In the genomic region with DNA sequence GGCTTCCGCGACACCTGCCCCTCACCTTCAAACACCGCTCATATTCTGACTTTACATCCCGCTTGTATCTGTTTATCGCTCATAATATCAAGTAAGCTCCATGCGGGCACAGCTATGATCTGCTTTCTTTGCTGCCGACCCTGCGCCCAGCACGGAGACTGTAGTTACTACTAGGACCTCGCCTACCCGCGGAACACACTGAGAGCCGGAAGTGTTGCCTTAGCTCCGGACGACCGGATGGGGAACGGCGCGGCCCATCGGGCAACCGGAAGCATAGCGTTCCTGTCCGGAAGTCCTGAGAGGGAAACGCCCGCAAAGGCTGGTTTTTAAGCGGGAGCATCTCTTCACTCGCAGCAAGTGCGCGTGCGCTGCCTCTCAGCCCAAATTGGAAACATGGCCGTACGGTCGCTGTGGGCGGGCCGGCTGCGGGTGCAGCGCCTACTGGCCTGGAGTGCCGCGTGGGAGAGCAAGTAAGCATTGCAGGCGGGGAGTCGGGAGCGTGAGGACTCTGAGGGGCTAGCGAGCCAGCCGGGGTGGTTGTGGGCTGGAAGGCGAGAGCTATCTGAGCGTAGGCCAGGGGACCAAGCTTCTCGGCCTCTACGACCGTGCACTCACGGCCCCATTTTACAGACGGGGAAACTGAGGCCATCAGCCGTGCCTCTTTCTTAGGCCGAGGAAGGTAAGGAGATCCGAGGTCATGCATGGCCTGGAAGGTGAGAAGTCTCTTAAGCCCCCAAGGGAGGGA, we compare ENCODE assay signal across 8 cellular contexts. TPM values are rescaled to one million over a fixed set of nuclear protein-coding genes. Genes with fewer than 3 reads are reported as not detected.
DNase-seq lines count a peak whose midpoint lies in the region; ATAC-seq and TF ChIP-seq lines count a peak whose summit lies in the region.

A gene with protein sequence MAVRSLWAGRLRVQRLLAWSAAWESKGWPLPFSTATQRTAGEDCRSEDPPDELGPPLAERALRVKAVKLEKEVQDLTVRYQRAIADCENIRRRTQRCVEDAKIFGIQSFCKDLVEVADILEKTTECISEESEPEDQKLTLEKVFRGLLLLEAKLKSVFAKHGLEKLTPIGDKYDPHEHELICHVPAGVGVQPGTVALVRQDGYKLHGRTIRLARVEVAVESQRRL (plus strand): TSS at position 353 of the 745 bp plus-strand sequence. CDS start 41 bp downstream, at position 394.

- no peaks in the 10 kb centered on the region for H3K27me3 Mint-ChIP-seq in activated CD8-positive, alpha-beta memory T cell treated with anti-CD3 and anti-CD28 coated beads, Interleukin-2, amount 10 ng/mL, durations not matched to agents 7 days and 5 days
- H3K27me3 Mint-ChIP-seq in endodermal cell (ENCODE audit: insufficient read depth): peaks cover 18% of the 10 kb centered on the region

- H3K4me1 ChIP-seq in NT2/D1 (ENCODE audit: insufficient read depth, insufficient read length) (no peaks in the 10 kb centered on the region), endodermal cell (ENCODE audit: control insufficient read depth, insufficient read depth, low read length) (no peaks in the 10 kb centered on the region), mesodermal cell (ENCODE audit: control insufficient read depth, insufficient read depth, low read length, poor library complexity, severe bottlenecking) (peaks cover 4% of the 10 kb centered on the region)

- H3K27me3 ChIP-seq in NT2/D1 (ENCODE audit: insufficient read depth, insufficient read length) (no peaks in the 10 kb centered on the region), endodermal cell (ENCODE audit: control insufficient read depth, insufficient read depth, low read length, poor library complexity, severe bottlenecking) (peaks cover 13% of the 10 kb centered on the region)

- CTCF ChIA-PET in activated CD8-positive, alpha-beta memory T cell treated with anti-CD3 and anti-CD28 coated beads, Interleukin-2, amount 10 ng/mL, durations not matched to agents 7 days and 5 days (lab: Charles Lee): interaction anchor here (1.0 to 10.0 kb wide), 8 partner anchors 9 to 206 kb away, joined by 3 to 107 read pairs (median 4); partner anchors contain the start of gene PCYOX1L

- peak; percentile 97 for DNase-seq in COLO829 (ENCODE audit: low spot score)
- peak; percentile 95 for DNase-seq in HT1080 (ENCODE audit: low read depth)
- DNase-seq in NT2/D1 (ENCODE audit: low read depth, low spot score): peak; percentile 91
- peak; percentile 96 for DNase-seq in activated CD8-positive, alpha-beta memory T cell treated with anti-CD3 and anti-CD28 coated beads, Interleukin-2, amount 10 ng/mL, durations not matched to agents 7 days and 5 days
- peak; percentile 98 for DNase-seq in endodermal cell
- DNase-seq in stimulated activated CD8-positive, alpha-beta memory T cell treated with anti-CD3 and anti-CD28 coated beads, Interleukin-15, amount 100 ng/mL, for 4 hours (ENCODE audit: low read depth in 2 of 2): peak; percentile 82 to 83

- 0 to 1% methylated on average over 37 to 54 of the region's 54 CpGs for WGBS in endodermal cell (ENCODE audit: insufficient coverage in 1 of 2, insufficient read length in 1 of 2), 2 experiments
- 0% methylated on average over 48 to 50 of the region's 54 CpGs for WGBS in mesodermal cell (ENCODE audit: insufficient coverage in 2 of 2), 2 experiments

- peaks cover 39% of the 10 kb centered on the region for H3K36me3 Mint-ChIP-seq in activated CD8-positive, alpha-beta memory T cell treated with anti-CD3 and anti-CD28 coated beads, Interleukin-2, amount 10 ng/mL, durations not matched to agents 7 days and 5 days
- H3K36me3 Mint-ChIP-seq in endodermal cell (ENCODE audit: low read depth): peaks cover 29% of the 10 kb centered on the region

- H3K9me3 ChIP-seq in NT2/D1 (ENCODE audit: insufficient read depth, low read length) (no peaks in the 10 kb centered on the region), endodermal cell (ENCODE audit: control insufficient read depth, low read length) (no peaks in the 10 kb centered on the region), mesodermal cell (ENCODE audit: control insufficient read depth, low read length) (no peaks in the 10 kb centered on the region)

- TF ChIP-seq CTCF in endodermal cell (conservative IDR thresholded peaks at IDR 0.05): no peak

- H3K36me3 ChIP-seq in NT2/D1 (ENCODE audit: insufficient read depth, insufficient read length, low read length) (peaks cover 35% of the 10 kb centered on the region), endodermal cell (ENCODE audit: control insufficient read depth, insufficient read depth, low read length) (peaks cover 32% of the 10 kb centered on the region), mesodermal cell (ENCODE audit: control insufficient read depth, insufficient read depth, low read length) (peaks cover 35% of the 10 kb centered on the region)

- H3K9ac ChIP-seq in NT2/D1 (ENCODE audit: insufficient read length, low read depth) (peak within 1 kb of the TSS; percentile 93), endodermal cell (ENCODE audit: extremely low read depth, low read length, poor library complexity, severe bottlenecking) (peak within 1 kb of the TSS; percentile 71)

- peak within 1 kb of the TSS; percentile 84 for H3K4me3 Mint-ChIP-seq in activated CD8-positive, alpha-beta memory T cell treated with anti-CD3 and anti-CD28 coated beads, Interleukin-2, amount 10 ng/mL, durations not matched to agents 7 days and 5 days
- H3K4me3 Mint-ChIP-seq in endodermal cell: peak within 1 kb of the TSS; percentile 76

- peak within 1 kb of the TSS; percentile 31 for H3K27ac ChIP-seq in endodermal cell (ENCODE audit: low read depth, low read length)
- H3K27ac ChIP-seq in mesodermal cell (ENCODE audit: low read depth, low read length, severe bottlenecking): peak within 1 kb of the TSS; percentile 71

- H3K9me3 Mint-ChIP-seq in activated CD8-positive, alpha-beta memory T cell treated with anti-CD3 and anti-CD28 coated beads, Interleukin-2, amount 10 ng/mL, durations not matched to agents 7 days and 5 days (ENCODE audit: low read depth): no peaks in the 10 kb centered on the region
- no peaks in the 10 kb centered on the region for H3K9me3 Mint-ChIP-seq in endodermal cell

- ATAC-seq in GM21360 (IDR thresholded peaks at IDR 0.05; ENCODE audit: unreplicated experiment): peak; percentile 97
- ATAC-seq in activated CD8-positive, alpha-beta memory T cell treated with anti-CD3 and anti-CD28 coated beads, Interleukin-2, amount 10 ng/mL, durations not matched to agents 7 days and 5 days: peak; percentile 86

- H3K4me3 ChIP-seq in NT2/D1 (ENCODE audit: insufficient read length, low read depth) (peak within 1 kb of the TSS; percentile 89), endodermal cell (ENCODE audit: low read length) (peak within 1 kb of the TSS; percentile 97), mesodermal cell (ENCODE audit: extremely low read depth, insufficient read depth, low read length, poor library complexity, severe bottlenecking) (peak within 1 kb of the TSS; percentile 90)

- peaks cover 51% of the 10 kb centered on the region for H3K4me1 Mint-ChIP-seq in activated CD8-positive, alpha-beta memory T cell treated with anti-CD3 and anti-CD28 coated beads, Interleukin-2, amount 10 ng/mL, durations not matched to agents 7 days and 5 days
- H3K4me1 Mint-ChIP-seq in endodermal cell: peaks cover 8% of the 10 kb centered on the region

- H3K27ac Mint-ChIP-seq in activated CD8-positive, alpha-beta memory T cell treated with anti-CD3 and anti-CD28 coated beads, Interleukin-2, amount 10 ng/mL, durations not matched to agents 7 days and 5 days: peak within 1 kb of the TSS; percentile 95
- H3K27ac Mint-ChIP-seq in endodermal cell: peak within 1 kb of the TSS; percentile 93

RNA-seq across cellular contexts. Expression of the gene that starts here (rescaled TPM):
- 24.4 and 28.0 TPM in 2 replicates for total RNA-seq in HT1080 (2014; rRNA removed; shearing (Covaris generic))
- polyA plus RNA-seq in HT1080 (2015; cell fraction: cytosol; rRNA removed): 24.4 and 25.1 TPM in 2 replicates
- 25.5 and 26.5 TPM in 2 replicates for polyA plus RNA-seq in HT1080 (2015; cell fraction: nucleus; rRNA removed)
- total RNA-seq in activated CD8-positive, alpha-beta memory T cell treated with anti-CD3 and anti-CD28 coated beads, Interleukin-2, amount 10 ng/mL, durations not matched to agents 7 days and 5 days: 10 to 100 TPM; 27.2 to 27.3 TPM
- total RNA-seq in endodermal cell: 10 to 100 TPM; 26.2 to 31.6 TPM
- 12.4 TPM for polyA plus RNA-seq in endodermal cell (2013, experiment 1 of 2)
- polyA plus RNA-seq in endodermal cell (2013, experiment 2 of 2): 11.6 TPM
- polyA plus RNA-seq in mesodermal cell (2013, experiment 1 of 2): 11.0 TPM
- 12.0 TPM for polyA plus RNA-seq in mesodermal cell (2013, experiment 2 of 2)

Comparison
In these comparisons a context has a peak if more than half of its experiments do, and no peak if none do; other contexts are left out.
1. Peak in every context shown above with its lines: DNase-seq, ATAC-seq, H3K4me3 ChIP-seq and H3K27ac ChIP-seq.